Comparison of ENCODE assay signal across 30 cellular contexts in genomic region chr10:53898532-53898931, GRCh38.
"Had no signal": no experiment of that assay in that cellular context is flagged by ENCODE, and none has a peak within 500 bp of the region (broad histone marks: within the 10 kb centered on the region; RNA-seq: fewer than 3 reads in every experiment).

No MANE protein-coding gene starts in this region.

- H3K27me3 ChIP-seq: ascending aorta, gastrocnemius medialis, heart left ventricle had no signal

- ATAC-seq: activated CD4-positive, CD25-positive, alpha-beta regulatory T cell treated with anti-CD3 and anti-CD28 coated beads, Interleukin-2, amount 50 U/mL, for 24 hours; activated CD8-positive, alpha-beta T cell treated with anti-CD3 and anti-CD28 coated beads for 36 hours; activated naive CD4-positive, alpha-beta T cell treated with anti-CD3 and anti-CD28 coated beads, Interleukin-2, amount 50 U/mL, for 72 hours; activated T-cell treated with anti-CD3 and anti-CD28 coated beads, Interleukin-2, amount 50 U/mL, for 4 hours; effector memory CD8-positive, alpha-beta T cell; gastrocnemius medialis; heart left ventricle; T-cell; T-helper 17 cell had no signal

- DNase-seq: activated B cell treated with CpG ODN at 0.5 μM for 24 hours; activated CD4-positive, alpha-beta T cell treated with anti-CD3 and anti-CD28 coated beads for 48 hours; activated CD4-positive, alpha-beta T cell treated with anti-CD3 and anti-CD28 coated beads, Interleukin-2, amount 50 U/mL, for 1 hour; activated CD4-positive, alpha-beta T cell treated with anti-CD3 and anti-CD28 coated beads, Interleukin-2, amount 50 U/mL, for 48 hours; activated CD8-positive, alpha-beta memory T cell treated with anti-CD3 and anti-CD28 coated beads for 24 hours; activated CD8-positive, alpha-beta T cell treated with anti-CD3 and anti-CD28 coated beads for 36 hours; activated gamma-delta T cell; activated naive CD4-positive, alpha-beta T cell; activated naive CD4-positive, alpha-beta T cell treated with anti-CD3 and anti-CD28 coated beads, Interleukin-2, amount 10 ng/mL, durations not matched to agents 7 days and 5 days; activated naive CD8-positive, alpha-beta T cell treated with anti-CD3 and anti-CD28 coated beads, Interleukin-2, amount 10 ng/mL, durations not matched to agents 7 days and 5 days; activated T-cell treated with anti-CD3 and anti-CD28 coated beads, Interleukin-2, amount 50 U/mL, for 4 hours; caudate nucleus; cortex of kidney; dermis blood vessel endothelial cell; effector CD4-positive, alpha-beta T cell; effector memory CD8-positive, alpha-beta T cell; foreskin fibroblast; gastrocnemius medialis; glutamatergic neuron; heart left ventricle; SW 1271; T-cell; T-helper 17 cell; T1000; WERI-Rb-1 had no signal

- H3K4me3 ChIP-seq: ascending aorta, gastrocnemius medialis, heart left ventricle had no signal

- H3K27ac ChIP-seq: ascending aorta, epithelial cell of prostate, gastrocnemius medialis, heart left ventricle, WERI-Rb-1 had no signal

- H3K36me3 ChIP-seq: ascending aorta, gastrocnemius medialis, heart left ventricle, WERI-Rb-1 had no signal

- FAIRE-seq: colon had no signal

- H3K9me3 ChIP-seq: ascending aorta, gastrocnemius medialis, heart left ventricle had no signal

- H3K4me1 ChIP-seq: ascending aorta, gastrocnemius medialis, heart left ventricle had no signal
